ENCODE assay signal across 2 cellular contexts in the genomic region with DNA sequence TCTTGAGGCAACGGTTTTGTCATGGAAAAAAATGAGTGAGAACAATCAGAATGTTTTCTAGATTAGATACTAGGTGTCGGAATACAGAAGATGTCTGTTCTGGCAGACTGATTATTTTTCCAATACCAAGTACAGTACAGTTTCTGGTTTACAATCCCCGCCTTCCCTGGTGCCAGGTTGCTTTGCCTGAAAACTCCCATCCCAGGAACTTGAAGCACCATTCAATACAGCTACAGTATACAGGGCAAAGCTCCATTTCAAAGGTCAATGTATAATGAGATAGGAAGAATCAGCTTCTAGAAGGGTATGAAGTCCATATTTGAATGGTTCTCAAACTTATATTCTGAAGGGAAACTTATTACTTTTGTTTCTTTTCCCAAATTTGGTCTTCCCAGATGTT.
TF ChIP-seq lines count a peak whose summit lies in the region.

No MANE protein-coding gene starts in this region.

TF ChIP-seq in A549, 52 proteins besides CTCF, POLR2A, EP300 and RAD21 (continued from another document):
- TF ChIP-seq JUN (IDR thresholded peaks at IDR 0.05) (no peak), FOXS1 (CRISPR knock-in tag; IDR thresholded peaks at IDR 0.05) (no peak)
- TF ChIP-seq, protein P1, sequence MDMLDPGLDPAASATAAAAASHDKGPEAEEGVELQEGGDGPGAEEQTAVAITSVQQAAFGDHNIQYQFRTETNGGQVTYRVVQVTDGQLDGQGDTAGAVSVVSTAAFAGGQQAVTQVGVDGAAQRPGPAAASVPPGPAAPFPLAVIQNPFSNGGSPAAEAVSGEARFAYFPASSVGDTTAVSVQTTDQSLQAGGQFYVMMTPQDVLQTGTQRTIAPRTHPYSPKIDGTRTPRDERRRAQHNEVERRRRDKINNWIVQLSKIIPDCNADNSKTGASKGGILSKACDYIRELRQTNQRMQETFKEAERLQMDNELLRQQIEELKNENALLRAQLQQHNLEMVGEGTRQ (IDR thresholded peaks at IDR 0.05) = no peak

TF ChIP-seq in SK-N-SH treated with all-trans-retinoic acid at 6 μM for 48 hours, 23 proteins besides CTCF, POLR2A, EP300 and RAD21 (continued from another document):
- TF ChIP-seq, protein P2, sequence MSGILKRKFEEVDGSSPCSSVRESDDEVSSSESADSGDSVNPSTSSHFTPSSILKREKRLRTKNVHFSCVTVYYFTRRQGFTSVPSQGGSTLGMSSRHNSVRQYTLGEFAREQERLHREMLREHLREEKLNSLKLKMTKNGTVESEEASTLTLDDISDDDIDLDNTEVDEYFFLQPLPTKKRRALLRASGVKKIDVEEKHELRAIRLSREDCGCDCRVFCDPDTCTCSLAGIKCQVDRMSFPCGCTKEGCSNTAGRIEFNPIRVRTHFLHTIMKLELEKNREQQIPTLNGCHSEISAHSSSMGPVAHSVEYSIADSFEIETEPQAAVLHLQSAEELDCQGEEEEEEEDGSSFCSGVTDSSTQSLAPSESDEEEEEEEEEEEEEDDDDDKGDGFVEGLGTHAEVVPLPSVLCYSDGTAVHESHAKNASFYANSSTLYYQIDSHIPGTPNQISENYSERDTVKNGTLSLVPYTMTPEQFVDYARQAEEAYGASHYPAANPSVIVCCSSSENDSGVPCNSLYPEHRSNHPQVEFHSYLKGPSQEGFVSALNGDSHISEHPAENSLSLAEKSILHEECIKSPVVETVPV (CRISPR knock-in tag; IDR thresholded peaks at IDR 0.05) = no peak
- TF ChIP-seq PPARA (CRISPR knock-in tag; IDR thresholded peaks at IDR 0.05; ENCODE audit: borderline replicate concordance) (no peak), RARB (CRISPR knock-in tag; IDR thresholded peaks at IDR 0.05) (no peak)
